ENCODE assay signal across 23 cellular contexts in genomic region chr12:113477842-113478215, GRCh38. TPM values are rescaled to one million over a fixed set of nuclear protein-coding genes. Genes with fewer than 3 reads are reported as not detected.
DNase-seq lines count a peak whose midpoint lies in the region; ATAC-seq and TF ChIP-seq lines count a peak whose summit lies in the region.
"Had no signal": no experiment of that assay in that cellular context is flagged by ENCODE, and none has a peak within 500 bp of the region (broad histone marks: within the 10 kb centered on the region; RNA-seq: fewer than 3 reads in every experiment).

No MANE protein-coding gene starts in this region.

- H3K4me1 Mint-ChIP-seq in activated CD8-positive, alpha-beta T cell treated with anti-CD3 and anti-CD28 coated beads, Interleukin-2, amount 10 ng/mL, durations not matched to agents 7 days and 5 days (ENCODE audit: low read depth): peaks cover 13% of the 10 kb centered on the region

- CTCF ChIA-PET in activated CD8-positive, alpha-beta T cell treated with anti-CD3 and anti-CD28 coated beads, Interleukin-2, amount 10 ng/mL, durations not matched to agents 7 days and 5 days (lab: Charles Lee): no interaction called here

- H3K4me3 ChIP-seq in NT2/D1 (ENCODE audit: insufficient read length, low read depth) (no peak overlapping the region), iPS-18a (ENCODE audit: low read length) (peak overlapping the region; percentile 39), ascending aorta (no peak overlapping the region)
- H3K4me3 ChIP-seq: A549, GM12878, SJSA1 had no signal

- H3K9me3 Mint-ChIP-seq in activated CD8-positive, alpha-beta T cell treated with anti-CD3 and anti-CD28 coated beads, Interleukin-2, amount 10 ng/mL, durations not matched to agents 7 days and 5 days (ENCODE audit: insufficient read depth): no peaks in the 10 kb centered on the region

- H3K4me1 ChIP-seq in ES-I3 (ENCODE audit: insufficient read depth, low read length) (peaks cover 25% of the 10 kb centered on the region), NT2/D1 (ENCODE audit: insufficient read depth, insufficient read length) (peaks cover 26% of the 10 kb centered on the region), iPS-18a (ENCODE audit: control insufficient read depth, low read depth, low read length) (peaks cover 43% of the 10 kb centered on the region), ascending aorta (no peaks in the 10 kb centered on the region)
- H3K4me1 ChIP-seq: A549, BE2C, SJSA1 had no signal

- H3K27me3 Mint-ChIP-seq in activated CD8-positive, alpha-beta T cell treated with anti-CD3 and anti-CD28 coated beads, Interleukin-2, amount 10 ng/mL, durations not matched to agents 7 days and 5 days (ENCODE audit: low read depth): peaks cover 80% of the 10 kb centered on the region

- in situ Hi-C loops in GM13977 (cut with MboI; ENCODE audit: low pct_unique_long_range_greater_than_20kb, low sequenced_read_pairs, unreplicated experiment): no loop called here

- H3K27ac Mint-ChIP-seq in activated CD8-positive, alpha-beta T cell treated with anti-CD3 and anti-CD28 coated beads, Interleukin-2, amount 10 ng/mL, durations not matched to agents 7 days and 5 days: no peak overlapping the region

- POLR2A ChIA-PET in activated CD8-positive, alpha-beta T cell treated with anti-CD3 and anti-CD28 coated beads, Interleukin-2, amount 10 ng/mL, durations not matched to agents 7 days and 5 days (lab: Charles Lee): no interaction called here

- H3K4me3 Mint-ChIP-seq in activated CD8-positive, alpha-beta T cell treated with anti-CD3 and anti-CD28 coated beads, Interleukin-2, amount 10 ng/mL, durations not matched to agents 7 days and 5 days: no peak overlapping the region

- H3K36me3 Mint-ChIP-seq in activated CD8-positive, alpha-beta T cell treated with anti-CD3 and anti-CD28 coated beads, Interleukin-2, amount 10 ng/mL, durations not matched to agents 7 days and 5 days (ENCODE audit: low read depth): peaks cover 5% of the 10 kb centered on the region

- no peak for ATAC-seq in activated CD8-positive, alpha-beta T cell treated with anti-CD3 and anti-CD28 coated beads, Interleukin-2, amount 10 ng/mL, durations not matched to agents 7 days and 5 days
- ATAC-seq: GM12878, Right ventricle myocardium inferior had no signal

- H3K9me3 ChIP-seq in ES-I3 (ENCODE audit: control insufficient read depth, insufficient read depth, low read length) (no peaks in the 10 kb centered on the region), NT2/D1 (ENCODE audit: insufficient read depth, low read length) (no peaks in the 10 kb centered on the region), iPS-18a (ENCODE audit: control insufficient read depth, low read depth, low read length) (no peaks in the 10 kb centered on the region), ascending aorta (no peaks in the 10 kb centered on the region)
- H3K9me3 ChIP-seq: A549, BE2C had no signal

- peak overlapping the region; percentile 13; the same call in 1 of the 2 replicates for H3K9ac ChIP-seq in ES-I3 (ENCODE audit: low read depth, low read length)
- peak overlapping the region; percentile 47 for H3K9ac ChIP-seq in NT2/D1 (ENCODE audit: insufficient read length, low read depth)
- no peak overlapping the region for H3K9ac ChIP-seq in iPS-18a (ENCODE audit: low read length)
- H3K9ac ChIP-seq: KMS-11 had no signal

- peak; percentile 37 for DNase-seq in GM13977 (ENCODE audit: low spot score)
- DNase-seq in NT2/D1 (ENCODE audit: low read depth, low spot score): no peak
- DNase-seq in NCI-H1092 (lab: John Stamatoyannopoulos, UW): no peak
- DNase-seq in activated CD8-positive, alpha-beta T cell treated with anti-CD3 and anti-CD28 coated beads, Interleukin-2, amount 10 ng/mL, durations not matched to agents 7 days and 5 days: no peak
- DNase-seq in AG08395 (ENCODE audit: low spot score): no peak
- DNase-seq in ascending aorta (ENCODE audit: low spot score in 2 of 2): no peak
- DNase-seq: BE2C; IMR-90; NCI-H1105; NCI-H146; NCI-H2029; NCI-H226; NCI-H510A treated with DMSO at 0.1 percent for 48 hours; NCI-H774; NK-92 treated with Interleukin-12 subunit alpha and Interleukin-12 subunit beta, amount 100 ng/mL, for 24 hours had no signal

- H3K27ac ChIP-seq in iPS-18a (ENCODE audit: low read length) (no peak overlapping the region), ascending aorta (no peak overlapping the region)
- H3K27ac ChIP-seq: A549, KMS-11, SJSA1 had no signal

- intact Hi-C loops in ascending aorta (cut with DNase I): no loop called here

- H3K36me3 ChIP-seq in ES-I3 (ENCODE audit: insufficient read depth, low read length): no peaks in the 10 kb centered on the region
- no peaks in the 10 kb centered on the region for H3K36me3 ChIP-seq in NT2/D1 (ENCODE audit: insufficient read depth, insufficient read length, low read length)
- no peaks in the 10 kb centered on the region for H3K36me3 ChIP-seq in iPS-18a (ENCODE audit: control insufficient read depth, low read depth, low read length)
- no peaks in the 10 kb centered on the region for H3K36me3 ChIP-seq in ascending aorta
- H3K36me3 ChIP-seq: BE2C, SJSA1 had no signal

- H3K27me3 ChIP-seq in NT2/D1 (ENCODE audit: insufficient read depth, insufficient read length) (peaks cover 90% of the 10 kb centered on the region), iPS-18a (ENCODE audit: control insufficient read depth, insufficient read depth, low read length) (peaks cover 93% of the 10 kb centered on the region), ascending aorta (peaks cover 8% of the 10 kb centered on the region)

- TF ChIP-seq CTCF in GM13977 (IDR thresholded peaks at IDR 0.05; ENCODE audit: extremely low read depth, insufficient read depth, missing control alignments) (no peak), ascending aorta (IDR thresholded peaks at IDR 0.05) (no peak)

RNA-seq across cellular contexts. Expression of gene LHX5, which starts 6.2 kb away (rescaled TPM):
- not detected for total RNA-seq in activated CD8-positive, alpha-beta T cell treated with anti-CD3 and anti-CD28 coated beads, Interleukin-2, amount 10 ng/mL, durations not matched to agents 7 days and 5 days
- not detected for total RNA-seq in ascending aorta
- total RNA-seq: GM12878, H4, IMR-90, Right ventricle myocardium inferior, SJSA1 had no signal

RNA-seq across cellular contexts. Expression of gene SDSL, which starts 55.6 kb away (rescaled TPM):
- total RNA-seq in activated CD8-positive, alpha-beta T cell treated with anti-CD3 and anti-CD28 coated beads, Interleukin-2, amount 10 ng/mL, durations not matched to agents 7 days and 5 days: under 1 TPM; 0.37 to 0.39 TPM
- total RNA-seq in ascending aorta: 11.0 TPM
